ENCODE assay signal across 1 cellular context in genomic region chr18:59488899-59489298, GRCh38.
TF ChIP-seq lines count a peak whose summit lies in the region.

No MANE protein-coding gene starts in this region.

TF ChIP-seq in SK-N-SH treated with all-trans-retinoic acid at 6 μM for 48 hours, 23 proteins besides CTCF, POLR2A, EP300 and RAD21 (continued from another document):
- TF ChIP-seq, protein P1, sequence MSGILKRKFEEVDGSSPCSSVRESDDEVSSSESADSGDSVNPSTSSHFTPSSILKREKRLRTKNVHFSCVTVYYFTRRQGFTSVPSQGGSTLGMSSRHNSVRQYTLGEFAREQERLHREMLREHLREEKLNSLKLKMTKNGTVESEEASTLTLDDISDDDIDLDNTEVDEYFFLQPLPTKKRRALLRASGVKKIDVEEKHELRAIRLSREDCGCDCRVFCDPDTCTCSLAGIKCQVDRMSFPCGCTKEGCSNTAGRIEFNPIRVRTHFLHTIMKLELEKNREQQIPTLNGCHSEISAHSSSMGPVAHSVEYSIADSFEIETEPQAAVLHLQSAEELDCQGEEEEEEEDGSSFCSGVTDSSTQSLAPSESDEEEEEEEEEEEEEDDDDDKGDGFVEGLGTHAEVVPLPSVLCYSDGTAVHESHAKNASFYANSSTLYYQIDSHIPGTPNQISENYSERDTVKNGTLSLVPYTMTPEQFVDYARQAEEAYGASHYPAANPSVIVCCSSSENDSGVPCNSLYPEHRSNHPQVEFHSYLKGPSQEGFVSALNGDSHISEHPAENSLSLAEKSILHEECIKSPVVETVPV (CRISPR knock-in tag; IDR thresholded peaks at IDR 0.05) = no peak
- no peak for TF ChIP-seq ZFP3 (CRISPR knock-in tag; IDR thresholded peaks at IDR 0.05)
